ENCODE assay signal across 9 cellular contexts in genomic region chr4:139633661-139634060, GRCh38. TPM values are rescaled to one million over a fixed set of nuclear protein-coding genes. Genes with fewer than 3 reads are reported as not detected.
DNase-seq lines count a peak whose midpoint lies in the region; ATAC-seq, FAIRE-seq and TF ChIP-seq lines count a peak whose summit lies in the region.
"Had no signal": no experiment of that assay in that cellular context is flagged by ENCODE, and none has a peak within 500 bp of the region (broad histone marks: within the 10 kb centered on the region; RNA-seq: fewer than 3 reads in every experiment).

No MANE protein-coding gene starts in this region.

- intact Hi-C loops in pancreas (cut with DNase I), result no loop called here

- H3K27me3 Mint-ChIP-seq in activated CD4-positive, alpha-beta memory T cell treated with anti-CD3 and anti-CD28 coated beads, Interleukin-2, amount 10 ng/mL, durations not matched to agents 7 days and 5 days, result peaks cover 42% of the 10 kb centered on the region

- H3K4me2 ChIP-seq in OCI-LY3 (ENCODE audit: low read length), result peak overlapping the region; percentile 15; the same call in 1 of the 2 replicates
- H3K4me2 ChIP-seq: KMS-11 had no signal

- H3K4me3 Mint-ChIP-seq in activated CD4-positive, alpha-beta memory T cell treated with anti-CD3 and anti-CD28 coated beads, Interleukin-2, amount 10 ng/mL, durations not matched to agents 7 days and 5 days, result no peak overlapping the region

- no peaks in the 10 kb centered on the region for H3K36me3 ChIP-seq in GM06990 (ENCODE audit: control insufficient read depth, insufficient read depth, low read length)
- no peaks in the 10 kb centered on the region for H3K36me3 ChIP-seq in OCI-LY3 (replicated peaks; ENCODE audit: low read depth, low read length)
- no peaks in the 10 kb centered on the region for H3K36me3 ChIP-seq in pancreas
- H3K36me3 ChIP-seq in MG63, result no peaks in the 10 kb centered on the region

- H2AFZ ChIP-seq in OCI-LY3 (ENCODE audit: low read depth, low read length), result no peak overlapping the region

- peak; percentile 80 to 98 (median 95) for ATAC-seq in pancreas

- H3K9me3 ChIP-seq in OCI-LY3 (ENCODE audit: insufficient read depth, low read length), result no peaks in the 10 kb centered on the region
- no peaks in the 10 kb centered on the region for H3K9me3 ChIP-seq in pancreas
- peaks cover 3% of the 10 kb centered on the region; the same call in 1 of the 2 replicates for H3K9me3 ChIP-seq in MG63

- WGBS in pancreas, 2 donors, result 13 to 17% methylated on average over 11 of the region's 11 CpGs

- no peaks in the 10 kb centered on the region for H3K36me3 Mint-ChIP-seq in activated CD4-positive, alpha-beta memory T cell treated with anti-CD3 and anti-CD28 coated beads, Interleukin-2, amount 10 ng/mL, durations not matched to agents 7 days and 5 days (ENCODE audit: low read depth)

- H4K20me1 ChIP-seq in OCI-LY3 (ENCODE audit: insufficient read depth, low read length), result no peaks in the 10 kb centered on the region

- no peak for FAIRE-seq in pancreas (lab: Jason Lieb, UNC)

- no peak overlapping the region for H3K9ac ChIP-seq in OCI-LY3 (ENCODE audit: low read length)
- H3K9ac ChIP-seq: KMS-11 had no signal

- peaks cover 10% of the 10 kb centered on the region for H3K9me3 Mint-ChIP-seq in activated CD4-positive, alpha-beta memory T cell treated with anti-CD3 and anti-CD28 coated beads, Interleukin-2, amount 10 ng/mL, durations not matched to agents 7 days and 5 days

- no peaks in the 10 kb centered on the region for H3K79me2 ChIP-seq in OCI-LY3 (ENCODE audit: low read length)

- CTCF ChIA-PET in activated CD4-positive, alpha-beta memory T cell treated with anti-CD3 and anti-CD28 coated beads, Interleukin-2, amount 10 ng/mL, durations not matched to agents 7 days and 5 days (lab: Charles Lee), result no interaction called here

- peaks cover 2% of the 10 kb centered on the region for H3K27me3 ChIP-seq in GM06990 (replicated peaks; ENCODE audit: control insufficient read depth, insufficient read depth, low read length)
- peaks cover 30% of the 10 kb centered on the region for H3K27me3 ChIP-seq in OCI-LY3 (ENCODE audit: low read depth, low read length)
- no peaks in the 10 kb centered on the region for H3K27me3 ChIP-seq in pancreas
- H3K27me3 ChIP-seq in MG63, result no peaks in the 10 kb centered on the region

- no peaks in the 10 kb centered on the region for H3K4me1 Mint-ChIP-seq in activated CD4-positive, alpha-beta memory T cell treated with anti-CD3 and anti-CD28 coated beads, Interleukin-2, amount 10 ng/mL, durations not matched to agents 7 days and 5 days

- H3K27ac ChIP-seq in OCI-LY3 (ENCODE audit: low read length), result no peak overlapping the region
- H3K27ac ChIP-seq in pancreas, result no peak overlapping the region
- H3K27ac ChIP-seq: KMS-11 had no signal

- peak; percentile 18 for TF ChIP-seq CTCF in GM06990 (IDR thresholded peaks at IDR 0.05; ENCODE audit: insufficient read depth, low read length, poor library complexity, severe bottlenecking)
- TF ChIP-seq CTCF in OCI-LY3 (IDR thresholded peaks at IDR 0.05; ENCODE audit: low read depth, low read length), result peak; percentile 53
- peak; percentile 53 for TF ChIP-seq CTCF in fibroblast of villous mesenchyme (IDR thresholded peaks at IDR 0.05; ENCODE audit: insufficient read depth, low read depth, low read length)
- TF ChIP-seq CTCF in pancreas (IDR thresholded peaks at IDR 0.05), result peak in 3 of 4 donors; percentile 26 to 37 (median 34)

- H3K4me1 ChIP-seq in OCI-LY3 (ENCODE audit: low read length) (no peaks in the 10 kb centered on the region), pancreas (no peaks in the 10 kb centered on the region)

- DNase-seq in GM06990 (ENCODE audit: extremely low read depth, insufficient read length), result no peak
- DNase-seq in fibroblast of villous mesenchyme (ENCODE audit: low read depth), result peak; percentile 32
- peak in 2 of 6 donors; percentile 19 to 40 for DNase-seq in pancreas
- no peak for DNase-seq in activated CD4-positive, alpha-beta memory T cell treated with anti-CD3 and anti-CD28 coated beads, Interleukin-2, amount 10 ng/mL, durations not matched to agents 7 days and 5 days
- DNase-seq in DMS114 treated with DMSO at 0.1 percent for 48 hours (lab: John Stamatoyannopoulos, UW; ENCODE audit: unreplicated experiment), result no peak
- no peak for DNase-seq in MG63
- DNase-seq in EL, result no peak

- POLR2A ChIA-PET in activated CD4-positive, alpha-beta memory T cell treated with anti-CD3 and anti-CD28 coated beads, Interleukin-2, amount 10 ng/mL, durations not matched to agents 7 days and 5 days (lab: Charles Lee), result no interaction called here

- no peak overlapping the region for H3K4me3 ChIP-seq in GM06990 (replicated peaks; ENCODE audit: low read depth, low read length)
- no peak overlapping the region for H3K4me3 ChIP-seq in OCI-LY3 (ENCODE audit: low read length)
- peak overlapping the region; percentile 32 for H3K4me3 ChIP-seq in fibroblast of villous mesenchyme (ENCODE audit: low read depth, low read length)
- H3K4me3 ChIP-seq in pancreas, result peak overlapping the region in 2 of 4 donors; percentile 20 to 30
- no peak overlapping the region for H3K4me3 ChIP-seq in MG63

- no peak overlapping the region for H3K27ac Mint-ChIP-seq in activated CD4-positive, alpha-beta memory T cell treated with anti-CD3 and anti-CD28 coated beads, Interleukin-2, amount 10 ng/mL, durations not matched to agents 7 days and 5 days

RNA-seq across cellular contexts. Expression of gene MGST2, which starts 32.0 kb away (rescaled TPM):
- total RNA-seq in fibroblast of villous mesenchyme (8.7 and 16.8 TPM in 2 replicates), pancreas (10 to 100 TPM; 23.9 to 48.2 (median 30.4) TPM)
- polyA plus RNA-seq in pancreas, result 10 to 100 TPM; 52.8 to 60.8 TPM
- 10 to 100 TPM; 24.5 to 27.9 TPM for total RNA-seq in activated CD4-positive, alpha-beta memory T cell treated with anti-CD3 and anti-CD28 coated beads, Interleukin-2, amount 10 ng/mL, durations not matched to agents 7 days and 5 days
- total RNA-seq in MG63 (2014; rRNA removed; shearing (Covaris generic); ENCODE audit: low replicate concordance), result 2.3 and 10.5 TPM in 2 replicates
